15 cellular contexts compared by ENCODE assay signal in genomic region chr5:79297661-79298060, GRCh38.
DNase-seq lines count a peak whose midpoint lies in the region; ATAC-seq and TF ChIP-seq lines count a peak whose summit lies in the region.
"Had no signal": no experiment of that assay in that cellular context is flagged by ENCODE, and none has a peak within 500 bp of the region (broad histone marks: within the 10 kb centered on the region; RNA-seq: fewer than 3 reads in every experiment).

No MANE protein-coding gene starts in this region.

- DNase-seq in DMS79 treated with DMSO at 0.1 percent for 48 hours (lab: John Stamatoyannopoulos, UW), result peak; percentile 69
- DNase-seq in MV-4-11 (lab: John Stamatoyannopoulos, UW), result peak; percentile 4
- DNase-seq in astrocyte of the spinal cord (ENCODE audit: low read depth, low spot score), result peak; percentile 34
- DNase-seq in left lung, result no peak
- no peak for DNase-seq in activated CD4-positive, alpha-beta T cell treated with anti-CD3 and anti-CD28 coated beads for 36 hours
- DNase-seq in NCI-H446 (lab: John Stamatoyannopoulos, UW), result no peak
- DNase-seq: activated CD8-positive, alpha-beta T cell treated with anti-CD3 and anti-CD28 coated beads for 36 hours; activated effector memory CD4-positive, alpha-beta T cell treated with Interleukin-2 at 50 U/mL for 16 hours; brain microvascular endothelial cell; effector memory CD8-positive, alpha-beta T cell; stimulated activated CD4-positive, alpha-beta T cell treated with anti-CD3 and anti-CD28 coated beads, Interleukin-1b, Interleukin-23, amount 100 ng/mL, for 48 hours; trophoblast cell had no signal

- no peak for TF ChIP-seq CTCF in astrocyte of the spinal cord (IDR thresholded peaks at IDR 0.05; ENCODE audit: low read depth, low read length)
- no peak for TF ChIP-seq CTCF in left lung (IDR thresholded peaks at IDR 0.05)

- H3K4me1 ChIP-seq in left lung, result peaks cover 0 to 3% of the 10 kb centered on the region in 2 donors
- H3K4me1 ChIP-seq: gastroesophageal sphincter had no signal

- CTCF ChIA-PET in activated CD4-positive, alpha-beta T cell treated with anti-CD3 and anti-CD28 coated beads for 36 hours (lab: Charles Lee), result no interaction called here

- no peak overlapping the region for H3K27ac ChIP-seq in left lung
- H3K27ac ChIP-seq: brain microvascular endothelial cell, gastroesophageal sphincter had no signal

- no peaks in the 10 kb centered on the region for H3K27me3 ChIP-seq in left lung
- H3K27me3 ChIP-seq: brain microvascular endothelial cell, gastroesophageal sphincter had no signal

- H3K27ac Mint-ChIP-seq in activated CD4-positive, alpha-beta T cell treated with anti-CD3 and anti-CD28 coated beads for 36 hours, result no peak overlapping the region
- H3K27ac Mint-ChIP-seq: activated CD8-positive, alpha-beta T cell treated with anti-CD3 and anti-CD28 coated beads for 36 hours; effector memory CD8-positive, alpha-beta T cell had no signal

- no peaks in the 10 kb centered on the region for H3K4me1 Mint-ChIP-seq in activated CD4-positive, alpha-beta T cell treated with anti-CD3 and anti-CD28 coated beads for 36 hours

- no peaks in the 10 kb centered on the region for H3K9me3 Mint-ChIP-seq in activated CD4-positive, alpha-beta T cell treated with anti-CD3 and anti-CD28 coated beads for 36 hours (ENCODE audit: low read depth)
- H3K9me3 Mint-ChIP-seq: activated CD8-positive, alpha-beta T cell treated with anti-CD3 and anti-CD28 coated beads for 36 hours; effector memory CD8-positive, alpha-beta T cell had no signal

- H3K4me3 ChIP-seq in astrocyte of the spinal cord (ENCODE audit: low read depth, low read length) (no peak overlapping the region), left lung (no peak overlapping the region)
- H3K4me3 ChIP-seq: gastroesophageal sphincter had no signal

- peaks cover 0 to 18% of the 10 kb centered on the region in 2 donors for H3K36me3 ChIP-seq in left lung
- H3K36me3 ChIP-seq: brain microvascular endothelial cell had no signal

- peaks cover 13% of the 10 kb centered on the region for H3K36me3 Mint-ChIP-seq in activated CD4-positive, alpha-beta T cell treated with anti-CD3 and anti-CD28 coated beads for 36 hours (ENCODE audit: low read depth)

- no peaks in the 10 kb centered on the region for H3K9me3 ChIP-seq in left lung
- H3K9me3 ChIP-seq: gastroesophageal sphincter had no signal

- H3K27me3 Mint-ChIP-seq in activated CD4-positive, alpha-beta T cell treated with anti-CD3 and anti-CD28 coated beads for 36 hours, result no peaks in the 10 kb centered on the region
- H3K27me3 Mint-ChIP-seq: activated CD8-positive, alpha-beta T cell treated with anti-CD3 and anti-CD28 coated beads for 36 hours; effector memory CD8-positive, alpha-beta T cell had no signal

- in situ Hi-C loops in astrocyte of the spinal cord (cut with HindIII; ENCODE audit: low sequenced_read_pairs), result no loop called here

- intact Hi-C loops in left lung (cut with DNase I), result no loop called here
- intact Hi-C loops in activated CD4-positive, alpha-beta T cell treated with anti-CD3 and anti-CD28 coated beads for 36 hours (cut with DNase I, micrococcal nuclease), result no loop called here

- ATAC-seq in left lung (peak; percentile 95), GM21529 (IDR thresholded peaks at IDR 0.05; ENCODE audit: unreplicated experiment) (no peak), GM21717 (IDR thresholded peaks at IDR 0.05; ENCODE audit: unreplicated experiment) (no peak)
- ATAC-seq in activated CD4-positive, alpha-beta T cell treated with anti-CD3 and anti-CD28 coated beads for 36 hours, result no peak
- ATAC-seq: activated CD8-positive, alpha-beta T cell treated with anti-CD3 and anti-CD28 coated beads for 36 hours; effector memory CD8-positive, alpha-beta T cell; gastroesophageal sphincter had no signal

- POLR2A ChIA-PET in activated CD4-positive, alpha-beta T cell treated with anti-CD3 and anti-CD28 coated beads for 36 hours (lab: Charles Lee), result no interaction called here

- no peak overlapping the region for H3K4me3 Mint-ChIP-seq in activated CD4-positive, alpha-beta T cell treated with anti-CD3 and anti-CD28 coated beads for 36 hours
- H3K4me3 Mint-ChIP-seq: activated CD8-positive, alpha-beta T cell treated with anti-CD3 and anti-CD28 coated beads for 36 hours; effector memory CD8-positive, alpha-beta T cell had no signal

Comparison
In these comparisons a context has a peak if more than half of its experiments do, and no peak if none do; other contexts are left out.
1. DNase-seq: peak in DMS79 treated with DMSO at 0.1 percent for 48 hours (single experiment), MV-4-11 (single experiment) and astrocyte of the spinal cord (single experiment); none in left lung (0 of 2), activated CD4-positive, alpha-beta T cell treated with anti-CD3 and anti-CD28 coated beads for 36 hours (single experiment) and NCI-H446 (0 of 2).